Comparison of ENCODE assay signal across 8 cellular contexts in the genomic region with DNA sequence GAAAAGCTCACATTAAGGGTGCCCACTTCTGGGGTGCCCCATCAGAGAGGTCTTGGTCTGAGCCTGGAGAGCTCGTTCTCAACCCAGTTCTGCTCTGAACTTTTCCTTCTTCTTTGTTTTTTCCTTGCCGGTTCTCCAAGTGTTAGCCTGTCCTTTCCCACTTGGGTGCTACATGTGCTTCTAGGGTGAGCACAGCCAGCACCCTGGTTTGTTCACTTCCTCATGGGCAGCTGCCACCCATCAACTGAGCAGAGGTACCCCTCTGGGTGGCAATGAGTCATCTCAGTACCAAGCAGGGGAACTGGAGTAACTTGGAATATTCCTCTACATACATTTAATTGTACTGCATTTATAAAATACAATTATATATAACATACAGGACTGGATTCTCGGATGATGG. TPM values are rescaled to one million over a fixed set of nuclear protein-coding genes. Genes with fewer than 3 reads are reported as not detected.
DNase-seq lines count a peak whose midpoint lies in the region; ATAC-seq, FAIRE-seq and TF ChIP-seq lines count a peak whose summit lies in the region.

No MANE protein-coding gene starts in this region.

- H3K4me3 ChIP-seq in Peyer's patch, result no peak overlapping the region
- H3K4me3 ChIP-seq in dorsolateral prefrontal cortex, result no peak overlapping the region
- H3K4me3 ChIP-seq in smooth muscle cell, result no peak overlapping the region

- H3K36me3 ChIP-seq in Peyer's patch (no peaks in the 10 kb centered on the region), smooth muscle cell (ENCODE audit: low read depth) (no peaks in the 10 kb centered on the region)

- no peak overlapping the region for H3K9ac ChIP-seq in smooth muscle cell (ENCODE audit: low read depth)

- no peaks in the 10 kb centered on the region for H3K9me3 ChIP-seq in Peyer's patch
- no peaks in the 10 kb centered on the region for H3K9me3 ChIP-seq in smooth muscle cell (replicated peaks; ENCODE audit: low read depth)

- FAIRE-seq in GM19239 (lab: Jason Lieb, UNC), result peak; percentile 76

- H3K4me1 ChIP-seq in Peyer's patch (peaks cover 17 to 71% (median 25%) of the 10 kb centered on the region in 4 donors), smooth muscle cell (ENCODE audit: low read depth) (peaks cover 20% of the 10 kb centered on the region)

- peaks cover 46% of the 10 kb centered on the region for H3F3A ChIP-seq in smooth muscle cell (ENCODE audit: low read depth)

- H3K4me2 ChIP-seq in smooth muscle cell, result peak overlapping the region; percentile 53

- intact Hi-C loops in dorsolateral prefrontal cortex (cut with DNase I), result loop anchor here in 1 of 2 donors (10.0 kb wide), 1 partner anchor 656 kb away; no protein-coding TSS in a partner anchor

- no peak overlapping the region for H2AFZ ChIP-seq in smooth muscle cell (ENCODE audit: low read depth)

- no peak for TF ChIP-seq POLR2A in Peyer's patch (IDR thresholded peaks at IDR 0.05)

- TF ChIP-seq CTCF in Peyer's patch (IDR thresholded peaks at IDR 0.05) (no peak), dorsolateral prefrontal cortex (IDR thresholded peaks at IDR 0.05 in 54 of 56, conservative IDR thresholded peaks at IDR 0.05 in 2 of 56; ENCODE audit: low read depth in 1 of 56, partially characterized antibody in 56 of 56) (no peak), smooth muscle cell (IDR thresholded peaks at IDR 0.05; ENCODE audit: borderline replicate concordance, insufficient read depth, poor library complexity, severe bottlenecking) (no peak)

- no peak for DNase-seq in GM19239 (ENCODE audit: insufficient read length, low spot score)
- peak in 2 of 3 donors; percentile 53 for DNase-seq in Peyer's patch
- DNase-seq in dorsolateral prefrontal cortex, result no peak
- no peak for DNase-seq in smooth muscle cell (lab: John Stamatoyannopoulos, UW; ENCODE audit: unreplicated experiment)
- no peak for DNase-seq in NCI-H1105 (lab: John Stamatoyannopoulos, UW)

- no peaks in the 10 kb centered on the region for H3K79me2 ChIP-seq in smooth muscle cell (ENCODE audit: low read depth)

- H3K27ac ChIP-seq in Peyer's patch (peak overlapping the region in 3 of 4 donors; percentile 50 to 93 (median 83)), dorsolateral prefrontal cortex (peak overlapping the region in 46 of 59 donors; percentile 4 to 74 (median 46)), smooth muscle cell (ENCODE audit: low read depth) (peak overlapping the region; percentile 18)

- no peaks in the 10 kb centered on the region for H3K27me3 ChIP-seq in Peyer's patch
- H3K27me3 ChIP-seq in dorsolateral prefrontal cortex, result no peaks in the 10 kb centered on the region
- no peaks in the 10 kb centered on the region for H3K27me3 ChIP-seq in smooth muscle cell (ENCODE audit: low read depth)

- 95% methylated on average over 3 of the region's 3 CpGs for WGBS in smooth muscle cell (ENCODE audit: low lambda C conversion rate)

- ATAC-seq in HG02938 (IDR thresholded peaks at IDR 0.05; ENCODE audit: unreplicated experiment) (no peak), GM18870 (IDR thresholded peaks at IDR 0.05; ENCODE audit: unreplicated experiment) (no peak), HG03196 (IDR thresholded peaks at IDR 0.05; ENCODE audit: unreplicated experiment) (no peak)

- no peaks in the 10 kb centered on the region for H4K20me1 ChIP-seq in smooth muscle cell (ENCODE audit: low read depth)

RNA-seq across cellular contexts. Expression of gene SYNE3, which starts 3.9 kb away (rescaled TPM):
- 10 to 100 TPM in 3 of 4 donors, 1 to 10 TPM in 1; 7.2 to 35.5 (median 13.1) TPM for total RNA-seq in Peyer's patch
- 10 to 100 TPM in 85 of 120 experiments, 1 to 10 TPM in 35; 5.1 to 41.5 (median 12.5) TPM for total RNA-seq in dorsolateral prefrontal cortex
- total RNA-seq in smooth muscle cell, result 4.0 and 4.2 TPM in 2 replicates
- 2.7 and 4.1 TPM in 2 replicates for polyA plus RNA-seq in smooth muscle cell

RNA-seq across cellular contexts. Expression of gene GLRX5, which starts 14.5 kb away (rescaled TPM):
- total RNA-seq in Peyer's patch, result 10 to 100 TPM; 24.8 to 42.7 (median 29.5) TPM
- total RNA-seq in dorsolateral prefrontal cortex, result 10 to 100 TPM; 17.9 to 48.1 (median 33.3) TPM
- total RNA-seq in smooth muscle cell, result 42.4 and 53.5 TPM in 2 replicates
- 79.8 and 84.3 TPM in 2 replicates for polyA plus RNA-seq in smooth muscle cell

Comparison
In these comparisons a context has a peak if more than half of its experiments do, and no peak if none do; other contexts are left out.
1. DNase-seq: peak in Peyer's patch (2 of 3); none in GM19239 (single experiment), dorsolateral prefrontal cortex (0 of 10), smooth muscle cell (single experiment) and NCI-H1105 (single experiment).
2. H3K27ac ChIP-seq: peak in every context shown above with its lines; median percentile 83 in Peyer's patch; 46 in dorsolateral prefrontal cortex; 18 in smooth muscle cell.